Comparison of ENCODE assay signal across 15 cellular contexts in genomic region chr11:15818132-15818842, GRCh38.
DNase-seq lines count a peak whose midpoint lies in the region; ATAC-seq and TF ChIP-seq lines count a peak whose summit lies in the region.
"Had no signal": no experiment of that assay in that cellular context is flagged by ENCODE, and none has a peak within 500 bp of the region (broad histone marks: within the 10 kb centered on the region; RNA-seq: fewer than 3 reads in every experiment).

No MANE protein-coding gene starts in this region.

- peak overlapping the region; percentile 2 to 46 for H3K27ac ChIP-seq in breast epithelium
- no peak overlapping the region for H3K27ac ChIP-seq in left lung
- H3K27ac ChIP-seq: SJCRH30 had no signal

- TF ChIP-seq POLR2A in breast epithelium (IDR thresholded peaks at IDR 0.05), result no peak

- DNase-seq in stimulated activated CD4-positive, alpha-beta T cell treated with anti-CD3 and anti-CD28 coated beads, Interleukin-15, amount 100 ng/mL, for 24 hours, result peak; percentile 16
- no peak for DNase-seq in stimulated activated CD4-positive, alpha-beta T cell treated with anti-CD3 and anti-CD28 coated beads, Interleukin-4, amount 100 ng/mL, for 4 hours
- DNase-seq in breast epithelium (ENCODE audit: low spot score in 2 of 2) (peak in 1 of 2 donors; percentile 32), left kidney (ENCODE audit: low read depth, low spot score) (peak; percentile 13), left lung (no peak)
- DNase-seq: activated CD4-positive, CD25-positive, alpha-beta regulatory T cell treated with anti-CD3 and anti-CD28 coated beads, Interleukin-2, amount 50 U/mL, for 72 hours; Caco-2; foreskin fibroblast; mesendoderm; NCI-H187; right cardiac atrium; SJCRH30 had no signal

- intact Hi-C loops in breast epithelium (cut with DNase I; ENCODE audit: low total_unique reads), result no loop called here
- intact Hi-C loops in left lung (cut with DNase I), result no loop called here

- ATAC-seq in HG03439 (IDR thresholded peaks at IDR 0.05; ENCODE audit: unreplicated experiment), result no peak
- ATAC-seq in left lung, result no peak
- no peak for ATAC-seq in GM21367 (IDR thresholded peaks at IDR 0.05; ENCODE audit: unreplicated experiment)

- no peaks in the 10 kb centered on the region for H3K4me1 ChIP-seq in breast epithelium
- peaks cover 11 to 23% of the 10 kb centered on the region in 2 donors for H3K4me1 ChIP-seq in left lung
- H3K4me1 ChIP-seq: Caco-2, HAP-1, SJCRH30 had no signal

- H3K27me3 ChIP-seq in breast epithelium (no peaks in the 10 kb centered on the region), left lung (no peaks in the 10 kb centered on the region)
- H3K27me3 ChIP-seq: SJCRH30 had no signal

- H3K36me3 ChIP-seq in breast epithelium (no peaks in the 10 kb centered on the region), left lung (no peaks in the 10 kb centered on the region)
- H3K36me3 ChIP-seq: HAP-1, SJCRH30 had no signal

- H3K4me3 ChIP-seq in breast epithelium, result no peak overlapping the region
- H3K4me3 ChIP-seq in left lung, result no peak overlapping the region
- H3K4me3 ChIP-seq: HAP-1, SJCRH30 had no signal

- no peak for TF ChIP-seq CTCF in breast epithelium (IDR thresholded peaks at IDR 0.05)
- no peak for TF ChIP-seq CTCF in left lung (IDR thresholded peaks at IDR 0.05)

- H3K9me3 ChIP-seq in breast epithelium, result no peaks in the 10 kb centered on the region
- H3K9me3 ChIP-seq in left lung, result no peaks in the 10 kb centered on the region
- H3K9me3 ChIP-seq: Caco-2, HAP-1, SJCRH30 had no signal

Comparison
In these comparisons a context has a peak if more than half of its experiments do, and no peak if none do; other contexts are left out.
1. DNase-seq: peak in stimulated activated CD4-positive, alpha-beta T cell treated with anti-CD3 and anti-CD28 coated beads, Interleukin-15, amount 100 ng/mL, for 24 hours (single experiment) and left kidney (single experiment); none in stimulated activated CD4-positive, alpha-beta T cell treated with anti-CD3 and anti-CD28 coated beads, Interleukin-4, amount 100 ng/mL, for 4 hours (0 of 2) and left lung (0 of 2).
2. H3K27ac ChIP-seq: peak in breast epithelium (2 of 2); none in left lung (0 of 2).